Comparison of ENCODE assay signal across 21 cellular contexts in genomic region chr6:126188271-126188909, GRCh38.
DNase-seq lines count a peak whose midpoint lies in the region; ATAC-seq, FAIRE-seq and TF ChIP-seq lines count a peak whose summit lies in the region.
"Had no signal": no experiment of that assay in that cellular context is flagged by ENCODE, and none has a peak within 500 bp of the region (broad histone marks: within the 10 kb centered on the region; RNA-seq: fewer than 3 reads in every experiment).

No MANE protein-coding gene starts in this region.

- H3K4me2 ChIP-seq in fibroblast of lung (ENCODE audit: extremely low read depth, insufficient read depth, low read length), result no peak overlapping the region

- no peaks in the 10 kb centered on the region for H3K79me2 ChIP-seq in fibroblast of lung (ENCODE audit: control insufficient read depth, insufficient read depth, low read length)

- no peak for ATAC-seq in effector memory CD8-positive, alpha-beta T cell (replicated peaks)
- ATAC-seq: natural killer cell treated with Interleukin-12 subunit alpha and Interleukin-12 subunit beta and Interleukin-15 and Interleukin-18, amount 100 ng/mL, for 72 hours had no signal

- H3K4me1 ChIP-seq in fibroblast of lung (ENCODE audit: control insufficient read depth, extremely low read depth, insufficient read depth, low read length), result no peaks in the 10 kb centered on the region
- H3K4me1 ChIP-seq: left ventricle myocardium inferior, tibial artery had no signal

- DNase-seq in GM12892 (ENCODE audit: insufficient read length) (no peak), SK-N-DZ (ENCODE audit: low spot score) (peak; percentile 23), fibroblast of lung (ENCODE audit: low read depth in 2 of 2) (peak; percentile 80 to 88), skeletal muscle cell (ENCODE audit: low read depth) (peak; percentile 43), GM13976 (ENCODE audit: low spot score) (no peak), epidermal melanocyte (ENCODE audit: insufficient read length, low spot score) (no peak)
- no peak for DNase-seq in stimulated activated naive CD4-positive, alpha-beta T cell treated with Interleukin-2 at 50 U/mL for 16 hours (lab: John Stamatoyannopoulos, UW)
- DNase-seq in effector memory CD8-positive, alpha-beta T cell, result no peak
- DNase-seq: activated naive CD4-positive, alpha-beta T cell; CD4-positive, alpha-beta memory T cell; central memory CD4-positive, alpha-beta T cell; GOT3; Kasumi-1; left ventricle myocardium inferior; NCI-H187 treated with DMSO at 0.1 percent for 48 hours; NCI-H526; retina; stimulated activated CD4-positive, alpha-beta T cell treated with anti-CD3 and anti-CD28 coated beads, Interleukin-2, amount 100 ng/mL, for 24 hours; tibial artery had no signal

- in situ Hi-C loops in GM13976 (cut with MboI; ENCODE audit: low sequenced_read_pairs, unreplicated experiment), result no loop called here

- no peak for TF ChIP-seq CTCF in fibroblast of lung (conservative IDR thresholded peaks at IDR 0.05 in 1 of 2, IDR thresholded peaks at IDR 0.05 in 1 of 2; ENCODE audit: low read depth in 1 of 2, low read length in 2 of 2)
- no peak for TF ChIP-seq CTCF in GM13976 (IDR thresholded peaks at IDR 0.05; ENCODE audit: borderline replicate concordance, control extremely low read depth, extremely low read depth, insufficient read depth, missing control alignments)

- H3K36me3 Mint-ChIP-seq in effector memory CD8-positive, alpha-beta T cell (ENCODE audit: insufficient read depth), result no peaks in the 10 kb centered on the region
- H3K36me3 Mint-ChIP-seq: natural killer cell treated with Interleukin-12 subunit alpha and Interleukin-12 subunit beta and Interleukin-15 and Interleukin-18, amount 100 ng/mL, for 72 hours had no signal

- no peak overlapping the region for H2AFZ ChIP-seq in fibroblast of lung (ENCODE audit: low read length)

- H3K36me3 ChIP-seq in fibroblast of lung (ENCODE audit: control insufficient read depth, insufficient read depth, low read length), result no peaks in the 10 kb centered on the region
- H3K36me3 ChIP-seq: left ventricle myocardium inferior, tibial artery had no signal

- H3K9ac ChIP-seq in fibroblast of lung (ENCODE audit: insufficient read depth, low read length), result no peak overlapping the region

- no peak for TF ChIP-seq POLR2A in GM12892 (IDR thresholded peaks at IDR 0.05; ENCODE audit: low read depth, low read length)

- no peaks in the 10 kb centered on the region for H3K27me3 ChIP-seq in fibroblast of lung (ENCODE audit: control insufficient read depth, insufficient read depth, low read length)
- H3K27me3 ChIP-seq: tibial artery had no signal

- peak; percentile 70 for FAIRE-seq in GM12892 (lab: Jason Lieb, UNC)
- FAIRE-seq: RCC 7860 had no signal

- H3K4me1 Mint-ChIP-seq in effector memory CD8-positive, alpha-beta T cell (ENCODE audit: low read depth in 2 of 2), result no peaks in the 10 kb centered on the region
- H3K4me1 Mint-ChIP-seq: CD4-positive, alpha-beta memory T cell had no signal

- no peak overlapping the region for H3K4me3 Mint-ChIP-seq in effector memory CD8-positive, alpha-beta T cell
- H3K4me3 Mint-ChIP-seq: CD4-positive, alpha-beta memory T cell; natural killer cell treated with Interleukin-12 subunit alpha and Interleukin-12 subunit beta and Interleukin-15 and Interleukin-18, amount 100 ng/mL, for 72 hours had no signal

- H3K27me3 Mint-ChIP-seq in effector memory CD8-positive, alpha-beta T cell, result no peaks in the 10 kb centered on the region
- H3K27me3 Mint-ChIP-seq: CD4-positive, alpha-beta memory T cell; natural killer cell treated with Interleukin-12 subunit alpha and Interleukin-12 subunit beta and Interleukin-15 and Interleukin-18, amount 100 ng/mL, for 72 hours had no signal

- no peaks in the 10 kb centered on the region for H3K9me3 Mint-ChIP-seq in effector memory CD8-positive, alpha-beta T cell

- no peak overlapping the region for H3K27ac Mint-ChIP-seq in effector memory CD8-positive, alpha-beta T cell
- H3K27ac Mint-ChIP-seq: CD4-positive, alpha-beta memory T cell; natural killer cell treated with Interleukin-12 subunit alpha and Interleukin-12 subunit beta and Interleukin-15 and Interleukin-18, amount 100 ng/mL, for 72 hours had no signal

- no peaks in the 10 kb centered on the region for H3K9me3 ChIP-seq in fibroblast of lung (ENCODE audit: control insufficient read depth, insufficient read depth, low read depth, low read length)

- H3K27ac ChIP-seq in fibroblast of lung (ENCODE audit: insufficient read depth, low read length), result no peak overlapping the region
- H3K27ac ChIP-seq: left ventricle myocardium inferior, tibial artery had no signal

- H4K20me1 ChIP-seq in fibroblast of lung (ENCODE audit: control insufficient read depth, extremely low read depth, insufficient read depth, low read length), result no peaks in the 10 kb centered on the region

- H3K4me3 ChIP-seq in fibroblast of lung (replicated peaks in 1 of 4; ENCODE audit: control extremely low read depth in 1 of 4, insufficient read depth in 1 of 4, low read depth in 3 of 4, low read length in 4 of 4), result no peak overlapping the region
- no peak overlapping the region for H3K4me3 ChIP-seq in skeletal muscle cell (ENCODE audit: low read depth, low read length)
- H3K4me3 ChIP-seq: left ventricle myocardium inferior, tibial artery had no signal

Comparison
In these comparisons a context has a peak if more than half of its experiments do, and no peak if none do; other contexts are left out.
1. DNase-seq: peak in SK-N-DZ (single experiment), fibroblast of lung (2 of 2) and skeletal muscle cell (single experiment); none in GM12892 (single experiment), stimulated activated naive CD4-positive, alpha-beta T cell treated with Interleukin-2 at 50 U/mL for 16 hours (single experiment), effector memory CD8-positive, alpha-beta T cell (0 of 3), GM13976 (single experiment) and epidermal melanocyte (single experiment).